Comparison of ENCODE assay signal across 2 cellular contexts in genomic region chr11:71441251-71441650, GRCh38.
TF ChIP-seq lines count a peak whose summit lies in the region.

No MANE protein-coding gene starts in this region.

TF ChIP-seq in K562, 482 proteins besides CTCF, POLR2A, EP300 and RAD21:
- peak; percentile 43; the same call in 1 of the 2 replicates for TF ChIP-seq RBFOX2 (IDR thresholded peaks at IDR 0.05; ENCODE audit: low read depth, low read length)
- TF ChIP-seq POLR3G (IDR thresholded peaks at IDR 0.05; ENCODE audit: extremely low read depth, insufficient read length, insufficient replicate concordance) = no peak
- no peak for TF ChIP-seq ATF2 (CRISPR knock-in tag; IDR thresholded peaks at IDR 0.05)
- TF ChIP-seq TSC22D4 (tag; IDR thresholded peaks at IDR 0.05) = no peak
- no peak for TF ChIP-seq HDAC3 (IDR thresholded peaks at IDR 0.05; ENCODE audit: borderline replicate concordance, partially characterized antibody)
- no peak for TF ChIP-seq HDGF (IDR thresholded peaks at IDR 0.05)
TF ChIP-seq in K562: peak in this region for 1.

TF ChIP-seq in HepG2, 621 proteins besides CTCF, POLR2A, EP300 and RAD21:
- TF ChIP-seq NFIC (IDR thresholded peaks at IDR 0.05; ENCODE audit: low read length) = no peak
